ENCODE assay signal across 9 cellular contexts in genomic region chr2:207332473-207333212, GRCh38.
DNase-seq lines count a peak whose midpoint lies in the region; ATAC-seq, FAIRE-seq and TF ChIP-seq lines count a peak whose summit lies in the region.
"Had no signal": no experiment of that assay in that cellular context is flagged by ENCODE, and none has a peak within 500 bp of the region (broad histone marks: within the 10 kb centered on the region; RNA-seq: fewer than 3 reads in every experiment).

No MANE protein-coding gene starts in this region.

- no peaks in the 10 kb centered on the region for H3K36me3 ChIP-seq in endothelial cell of umbilical vein (ENCODE audit: control insufficient read depth in 2 of 2, extremely low read depth in 1 of 2, insufficient read depth in 2 of 2, low read length in 2 of 2)
- H3K36me3 ChIP-seq: Peyer's patch had no signal

- POLR2A ChIA-PET in endothelial cell of umbilical vein (lab: Charles Lee): no interaction called here

- H3K9ac ChIP-seq in endothelial cell of umbilical vein (replicated peaks; ENCODE audit: extremely low read depth, insufficient read depth, low read length): no peak overlapping the region

- H3K9me1 ChIP-seq in endothelial cell of umbilical vein (replicated peaks; ENCODE audit: control insufficient read depth, extremely low read depth, insufficient read depth, low read length): no peaks in the 10 kb centered on the region

- no peaks in the 10 kb centered on the region for H3K79me2 ChIP-seq in endothelial cell of umbilical vein (ENCODE audit: control insufficient read depth, insufficient read depth, low read length)

- no peak for TF ChIP-seq POLR2A in endothelial cell of umbilical vein (IDR thresholded peaks at IDR 0.05; ENCODE audit: low read depth, low read length)

- no peaks in the 10 kb centered on the region for H4K20me1 ChIP-seq in endothelial cell of umbilical vein (replicated peaks; ENCODE audit: control insufficient read depth, extremely low read depth, insufficient read depth, low read length)

- H2AFZ ChIP-seq in endothelial cell of umbilical vein (ENCODE audit: low read depth, low read length): no peak overlapping the region

- ATAC-seq in GM18511 (IDR thresholded peaks at IDR 0.05; ENCODE audit: unreplicated experiment) (peak; percentile 38), GM21528 (IDR thresholded peaks at IDR 0.05; ENCODE audit: low FRiP score, unreplicated experiment) (peak; percentile 35), HG03575 (IDR thresholded peaks at IDR 0.05; ENCODE audit: extremely low read depth, insufficient number of reproducible peaks, low FRiP score, unreplicated experiment) (peak; percentile 26)

- no peak overlapping the region for H3K4me2 ChIP-seq in endothelial cell of umbilical vein (ENCODE audit: insufficient read depth, low read length)

- no TSS peak for BruUV-seq in endothelial cell of umbilical vein (replicated peaks; lab: Mats Ljungman, UMichigan)

- CTCF ChIA-PET in endothelial cell of umbilical vein (lab: Charles Lee): no interaction called here

- TF ChIP-seq CTCF in endothelial cell of umbilical vein (IDR thresholded peaks at IDR 0.05; ENCODE audit: extremely low read depth in 1 of 2, insufficient read depth in 1 of 2, low read depth in 1 of 2, low read length in 2 of 2): no peak

- DNase-seq in endothelial cell of umbilical vein (ENCODE audit: low read depth, low spot score): peak; percentile 21
- DNase-seq in amniotic stem cell (lab: John Stamatoyannopoulos, UW): no peak
- no peak for DNase-seq in stimulated activated naive CD4-positive, alpha-beta T cell (lab: John Stamatoyannopoulos, UW)
- no peak for DNase-seq in medulla oblongata (ENCODE audit: extremely low spot score)
- DNase-seq in head of caudate nucleus: no peak
- DNase-seq: Peyer's patch had no signal

- intact Hi-C loops in endothelial cell of umbilical vein (cut with micrococcal nuclease) (loop anchor here (5.0 kb wide), 2 partner anchors 260 to 350 kb away; no protein-coding TSS in a partner anchor), head of caudate nucleus (cut with DNase I) (no loop called here)

- FAIRE-seq in endothelial cell of umbilical vein (lab: Jason Lieb, UNC): no peak

- no peak overlapping the region for H3K4me3 ChIP-seq in endothelial cell of umbilical vein (replicated peaks in 1 of 3; ENCODE audit: insufficient read depth in 1 of 3, low read depth in 1 of 3, low read length in 3 of 3)
- H3K4me3 ChIP-seq: Peyer's patch had no signal

- H3K9me3 ChIP-seq in endothelial cell of umbilical vein (replicated peaks; ENCODE audit: control insufficient read depth, insufficient read depth, low read length): no peaks in the 10 kb centered on the region
- H3K9me3 ChIP-seq: Peyer's patch had no signal

- no peak overlapping the region for H3K27ac ChIP-seq in endothelial cell of umbilical vein (ENCODE audit: insufficient read depth, low read depth, low read length)
- H3K27ac ChIP-seq: Peyer's patch had no signal

- peaks cover 53% of the 10 kb centered on the region for H3K4me1 ChIP-seq in endothelial cell of umbilical vein (ENCODE audit: control insufficient read depth, extremely low read depth, insufficient read depth, low read length)
- H3K4me1 ChIP-seq: Peyer's patch had no signal

- no peaks in the 10 kb centered on the region for H3K27me3 ChIP-seq in endothelial cell of umbilical vein (ENCODE audit: control insufficient read depth in 2 of 2, insufficient read depth in 2 of 2, low read length in 2 of 2)
- H3K27me3 ChIP-seq: Peyer's patch had no signal

- dilution Hi-C loops in endothelial cell of umbilical vein (cut with MboI; ENCODE audit: extremely low pct_ligation_motif_present, low sequenced_read_pairs): no loop called here

TF ChIP-seq in endothelial cell of umbilical vein, 7 proteins besides CTCF, POLR2A, EP300 and RAD21:
- no peak for TF ChIP-seq JUN (IDR thresholded peaks at IDR 0.05; ENCODE audit: borderline replicate concordance, insufficient read depth, insufficient read length, low read depth)
- TF ChIP-seq, protein P1, sequence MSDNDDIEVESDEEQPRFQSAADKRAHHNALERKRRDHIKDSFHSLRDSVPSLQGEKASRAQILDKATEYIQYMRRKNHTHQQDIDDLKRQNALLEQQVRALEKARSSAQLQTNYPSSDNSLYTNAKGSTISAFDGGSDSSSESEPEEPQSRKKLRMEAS (IDR thresholded peaks at IDR 0.05; ENCODE audit: insufficient read depth, insufficient read length): no peak
- no peak for TF ChIP-seq GATA2 (IDR thresholded peaks at IDR 0.05; ENCODE audit: insufficient read depth, insufficient read length, low read depth, low read length)
- TF ChIP-seq FOS (IDR thresholded peaks at IDR 0.05; ENCODE audit: borderline replicate concordance, insufficient read depth, low read length): no peak
- no peak for TF ChIP-seq POLR2AphosphoS5 (IDR thresholded peaks at IDR 0.05; ENCODE audit: insufficient read depth, low read depth, low read length)
- TF ChIP-seq MYC (IDR thresholded peaks at IDR 0.05; ENCODE audit: low read depth, low read length): no peak
- no peak for TF ChIP-seq EZH2 (IDR thresholded peaks at IDR 0.05; ENCODE audit: borderline replicate concordance, low read depth, low read length, severe bottlenecking)
